16 cellular contexts compared by ENCODE assay signal in the genomic region with DNA sequence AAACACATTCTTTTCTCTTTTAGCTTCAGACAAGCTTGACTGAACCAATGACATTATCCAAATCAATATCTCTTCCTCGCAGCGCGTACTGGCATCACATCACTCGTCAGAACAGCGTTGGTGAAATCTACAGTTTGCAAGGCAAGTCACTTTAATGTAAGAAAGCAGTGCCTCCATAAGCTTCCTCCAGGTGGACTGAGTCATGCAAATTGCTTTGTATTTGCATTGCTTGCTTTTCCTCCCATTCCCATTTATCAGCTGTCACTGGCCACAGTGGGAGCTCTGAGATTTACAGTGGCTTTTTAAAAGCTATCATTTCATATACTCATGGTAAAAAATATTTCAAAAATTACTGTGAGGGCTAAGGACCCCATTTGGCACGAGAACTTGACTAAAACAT.
DNase-seq lines count a peak whose midpoint lies in the region; ATAC-seq and TF ChIP-seq lines count a peak whose summit lies in the region.
"Had no signal": no experiment of that assay in that cellular context is flagged by ENCODE, and none has a peak within 500 bp of the region (broad histone marks: within the 10 kb centered on the region; RNA-seq: fewer than 3 reads in every experiment).

No MANE protein-coding gene starts in this region.

- H3K4me1 ChIP-seq in NT2/D1 (ENCODE audit: insufficient read depth, insufficient read length) (no peaks in the 10 kb centered on the region), hepatocyte (ENCODE audit: insufficient read depth) (no peaks in the 10 kb centered on the region)

- H3K4me2 ChIP-seq in hepatocyte = no peak overlapping the region

- H3K27me3 ChIP-seq in NT2/D1 (ENCODE audit: insufficient read depth, insufficient read length) (no peaks in the 10 kb centered on the region), hepatocyte (no peaks in the 10 kb centered on the region)

- no peaks in the 10 kb centered on the region for H3K9me3 ChIP-seq in NT2/D1 (ENCODE audit: insufficient read depth, low read length)
- H3K9me3 ChIP-seq in hepatocyte (ENCODE audit: low read depth) = no peaks in the 10 kb centered on the region

- H3K36me3 Mint-ChIP-seq in activated naive CD8-positive, alpha-beta T cell = peaks cover 25% of the 10 kb centered on the region
- H3K36me3 Mint-ChIP-seq in activated naive CD8-positive, alpha-beta T cell treated with anti-CD3 and anti-CD28 coated beads, Interleukin-2, amount 50 U/mL, for 24 hours (ENCODE audit: low read depth) = peaks cover 4% of the 10 kb centered on the region

- H3K27me3 Mint-ChIP-seq in activated naive CD8-positive, alpha-beta T cell = no peaks in the 10 kb centered on the region
- H3K27me3 Mint-ChIP-seq in activated naive CD8-positive, alpha-beta T cell treated with anti-CD3 and anti-CD28 coated beads, Interleukin-2, amount 50 U/mL, for 24 hours = no peaks in the 10 kb centered on the region
- H3K27me3 Mint-ChIP-seq: activated B cell treated with CpG ODN at 0.5 μM for 24 hours had no signal

- H3K27ac ChIP-seq in hepatocyte = no peak overlapping the region

- H3K36me3 ChIP-seq in NT2/D1 (ENCODE audit: insufficient read depth, insufficient read length, low read length) = no peaks in the 10 kb centered on the region
- H3K36me3 ChIP-seq in hepatocyte (replicated peaks; ENCODE audit: insufficient read depth, low read depth) = no peaks in the 10 kb centered on the region

- H3K4me1 Mint-ChIP-seq in activated naive CD8-positive, alpha-beta T cell (ENCODE audit: low read depth) = peaks cover 42% of the 10 kb centered on the region
- H3K4me1 Mint-ChIP-seq in activated naive CD8-positive, alpha-beta T cell treated with anti-CD3 and anti-CD28 coated beads, Interleukin-2, amount 50 U/mL, for 24 hours = peaks cover 16% of the 10 kb centered on the region
- H3K4me1 Mint-ChIP-seq: activated B cell treated with CpG ODN at 0.5 μM for 24 hours had no signal

- no peak for DNase-seq in activated naive CD8-positive, alpha-beta T cell treated with anti-CD3 and anti-CD28 coated beads, Interleukin-2, amount 50 U/mL, for 24 hours
- DNase-seq in NT2/D1 (ENCODE audit: low read depth, low spot score) (peak; percentile 8), fibroblast of mammary gland (ENCODE audit: low read depth) (peak; percentile 14), foreskin melanocyte (no peak), hepatocyte (ENCODE audit: low spot score) (no peak)
- DNase-seq: activated B cell treated with CpG ODN at 0.5 μM for 24 hours; activated CD8-positive, alpha-beta memory T cell treated with anti-CD3 and anti-CD28 coated beads, Interleukin-2, amount 50 U/mL, for 4 hours; amniotic stem cell; DMS 273 treated with DMSO at 0.1 percent for 48 hours; effector memory CD4-positive, alpha-beta T cell; NCI-H1092; stimulated activated CD8-positive, alpha-beta memory T cell treated with anti-CD3 and anti-CD28 coated beads, Interleukin-4, amount 100 ng/mL, for 48 hours; trophoblast cell had no signal

- 42% methylated on average over 6 of the region's 6 CpGs for WGBS in hepatocyte (ENCODE audit: low lambda C conversion rate, missing lambda C conversion rate)

- H3K4me3 Mint-ChIP-seq in activated naive CD8-positive, alpha-beta T cell = peak overlapping the region; percentile 9
- no peak overlapping the region for H3K4me3 Mint-ChIP-seq in activated naive CD8-positive, alpha-beta T cell treated with anti-CD3 and anti-CD28 coated beads, Interleukin-2, amount 50 U/mL, for 24 hours
- H3K4me3 Mint-ChIP-seq: activated B cell treated with CpG ODN at 0.5 μM for 24 hours had no signal

- no peak overlapping the region for H3K9ac ChIP-seq in NT2/D1 (ENCODE audit: insufficient read length, low read depth)

- H3K27ac Mint-ChIP-seq in activated naive CD8-positive, alpha-beta T cell = no peak overlapping the region
- H3K27ac Mint-ChIP-seq in activated naive CD8-positive, alpha-beta T cell treated with anti-CD3 and anti-CD28 coated beads, Interleukin-2, amount 50 U/mL, for 24 hours = no peak overlapping the region
- H3K27ac Mint-ChIP-seq: activated B cell treated with CpG ODN at 0.5 μM for 24 hours had no signal

- no peak overlapping the region for H2AFZ ChIP-seq in hepatocyte

- peaks cover 13% of the 10 kb centered on the region for H3K9me3 Mint-ChIP-seq in activated naive CD8-positive, alpha-beta T cell (ENCODE audit: low read depth)
- peaks cover 19% of the 10 kb centered on the region for H3K9me3 Mint-ChIP-seq in activated naive CD8-positive, alpha-beta T cell treated with anti-CD3 and anti-CD28 coated beads, Interleukin-2, amount 50 U/mL, for 24 hours
- H3K9me3 Mint-ChIP-seq: activated B cell treated with CpG ODN at 0.5 μM for 24 hours had no signal

- no peaks in the 10 kb centered on the region for H4K20me1 ChIP-seq in hepatocyte (ENCODE audit: insufficient read depth, poor library complexity, severe bottlenecking)

- H3K4me3 ChIP-seq in NT2/D1 (ENCODE audit: insufficient read length, low read depth) (no peak overlapping the region), fibroblast of mammary gland (ENCODE audit: control insufficient read depth, low read depth, low read length) (no peak overlapping the region), hepatocyte (no peak overlapping the region)

- TF ChIP-seq CTCF in fibroblast of mammary gland (conservative IDR thresholded peaks at IDR 0.05; ENCODE audit: control insufficient read depth, insufficient read depth, low read depth, low read length) (no peak), hepatocyte (IDR thresholded peaks at IDR 0.05; ENCODE audit: poor library complexity) (no peak)

- no peaks in the 10 kb centered on the region for H3K9me2 ChIP-seq in hepatocyte (replicated peaks; ENCODE audit: insufficient read depth)

- no peak for ATAC-seq in activated naive CD8-positive, alpha-beta T cell treated with anti-CD3 and anti-CD28 coated beads, Interleukin-2, amount 50 U/mL, for 24 hours
- ATAC-seq in GM18858 (IDR thresholded peaks at IDR 0.05; ENCODE audit: unreplicated experiment) = no peak
- ATAC-seq in GM19463 (IDR thresholded peaks at IDR 0.05; ENCODE audit: unreplicated experiment) = no peak

- H3K79me2 ChIP-seq in hepatocyte = no peaks in the 10 kb centered on the region

Comparison
In these comparisons a context has a peak if more than half of its experiments do, and no peak if none do; other contexts are left out.
1. DNase-seq: peak in NT2/D1 (single experiment) and fibroblast of mammary gland (single experiment); none in activated naive CD8-positive, alpha-beta T cell treated with anti-CD3 and anti-CD28 coated beads, Interleukin-2, amount 50 U/mL, for 24 hours (single experiment), foreskin melanocyte (single experiment) and hepatocyte (single experiment).